In genomic region chr7:118185163-118185860, GRCh38 we compare ENCODE assay signal across 9 cellular contexts. TPM values are rescaled to one million over a fixed set of nuclear protein-coding genes. Genes with fewer than 3 reads are reported as not detected.
DNase-seq lines count a peak whose midpoint lies in the region; ATAC-seq and TF ChIP-seq lines count a peak whose summit lies in the region.
"Had no signal": no experiment of that assay in that cellular context is flagged by ENCODE, and none has a peak within 500 bp of the region (broad histone marks: within the 10 kb centered on the region; RNA-seq: fewer than 3 reads in every experiment).

No MANE protein-coding gene starts in this region.

- H3K4me3 ChIP-seq in GM12865 (ENCODE audit: low read depth, low read length), result peak overlapping the region; percentile 92
- peak overlapping the region; percentile 74 for H3K4me3 ChIP-seq in epithelial cell of proximal tubule (ENCODE audit: low read depth, low read length)
- peak overlapping the region; percentile 97 for H3K4me3 ChIP-seq in retinal pigment epithelial cell (ENCODE audit: low read length)

- no peak for TF ChIP-seq CTCF in GM12865 (IDR thresholded peaks at IDR 0.05; ENCODE audit: insufficient read depth, low read depth, low read length, missing control alignments)
- no peak for TF ChIP-seq CTCF in epithelial cell of proximal tubule (conservative IDR thresholded peaks at IDR 0.05; ENCODE audit: low read depth, low read length)
- no peak for TF ChIP-seq CTCF in retinal pigment epithelial cell (conservative IDR thresholded peaks at IDR 0.05; ENCODE audit: low read depth, low read length)

- DNase-seq in GM12865 (ENCODE audit: low read depth) (no peak), RKO (ENCODE audit: low spot score) (peak; percentile 63), epithelial cell of proximal tubule (ENCODE audit: low read depth) (no peak), retinal pigment epithelial cell (ENCODE audit: low read depth) (no peak), COR-L47 (lab: John Stamatoyannopoulos, UW) (no peak), CD1c-positive myeloid dendritic cell (ENCODE audit: extremely low spot score) (no peak)
- DNase-seq in activated effector memory CD4-positive, alpha-beta T cell treated with anti-CD3 and anti-CD28 coated beads, Interleukin-2, amount 50 U/mL, for 16 hours, result no peak
- DNase-seq: hypothalamus had no signal

- no peak for ATAC-seq in GM18858 (IDR thresholded peaks at IDR 0.05; ENCODE audit: unreplicated experiment)

RNA-seq across cellular contexts. Expression of gene LSM8, which starts 1.3 kb away (rescaled TPM):
- total RNA-seq in epithelial cell of proximal tubule, result 43.0 and 91.1 TPM in 2 replicates

RNA-seq across cellular contexts. Expression of gene ANKRD7, which starts 39.2 kb away (rescaled TPM):
- total RNA-seq in epithelial cell of proximal tubule, result 0.69 and 1.5 TPM in 2 replicates
